Comparison of ENCODE assay signal across 8 cellular contexts in genomic region chr3:27590437-27591320, GRCh38.
DNase-seq lines count a peak whose midpoint lies in the region; ATAC-seq and TF ChIP-seq lines count a peak whose summit lies in the region.

No MANE protein-coding gene starts in this region.

- ATAC-seq in activated CD4-positive, alpha-beta T cell treated with anti-CD3 and anti-CD28 coated beads for 36 hours, result peak; percentile 79
- ATAC-seq in activated CD8-positive, alpha-beta T cell treated with anti-CD3 and anti-CD28 coated beads for 36 hours, result peak; percentile 74
- ATAC-seq in Right ventricle myocardium superior (ENCODE audit: poor library complexity) (peak; percentile 85), HG02938 (IDR thresholded peaks at IDR 0.05; ENCODE audit: unreplicated experiment) (no peak)
- ATAC-seq in stimulated activated memory B cell treated with anti-CD40 and anti-IgM and Interleukin-4, amounts not matched to agents 10 μg/mL and 1 μg/mL and 100 μg/mL, for 72 hours, result peak; percentile 74

- peaks cover 3% of the 10 kb centered on the region for H3K9me3 Mint-ChIP-seq in activated CD4-positive, alpha-beta T cell treated with anti-CD3 and anti-CD28 coated beads for 36 hours (ENCODE audit: low read depth)
- H3K9me3 Mint-ChIP-seq in activated CD8-positive, alpha-beta T cell treated with anti-CD3 and anti-CD28 coated beads for 36 hours, result no peaks in the 10 kb centered on the region
- H3K9me3 Mint-ChIP-seq in stimulated activated memory B cell treated with anti-CD40 and anti-IgM and Interleukin-4, amounts not matched to agents 10 μg/mL and 1 μg/mL and 100 μg/mL, for 72 hours, result no peaks in the 10 kb centered on the region

- peaks cover 26% of the 10 kb centered on the region for H3K4me1 Mint-ChIP-seq in activated CD4-positive, alpha-beta T cell treated with anti-CD3 and anti-CD28 coated beads for 36 hours
- peaks cover 25% of the 10 kb centered on the region for H3K4me1 Mint-ChIP-seq in activated CD8-positive, alpha-beta T cell treated with anti-CD3 and anti-CD28 coated beads for 36 hours (ENCODE audit: low read depth)
- H3K4me1 Mint-ChIP-seq in stimulated activated memory B cell treated with anti-CD40 and anti-IgM and Interleukin-4, amounts not matched to agents 10 μg/mL and 1 μg/mL and 100 μg/mL, for 72 hours, result peaks cover 36% of the 10 kb centered on the region

- TF ChIP-seq CTCF in activated CD8-positive, alpha-beta T cell treated with anti-CD3 and anti-CD28 coated beads for 36 hours (IDR thresholded peaks at IDR 0.05), result no peak

- DNase-seq in activated CD4-positive, alpha-beta T cell treated with anti-CD3 and anti-CD28 coated beads for 36 hours, result peak; percentile 22
- no peak for DNase-seq in activated CD4-positive, alpha-beta T cell treated with anti-CD3 and anti-CD28 coated beads, Interleukin-2, amount 50 U/mL, for 1 hour
- DNase-seq in activated CD8-positive, alpha-beta T cell treated with anti-CD3 and anti-CD28 coated beads for 36 hours, result peak; percentile 10
- DNase-seq in Right ventricle myocardium superior, result no peak
- no peak for DNase-seq in SHP77 (lab: John Stamatoyannopoulos, UW)
- DNase-seq in NCI-H2081 (lab: John Stamatoyannopoulos, UW), result no peak

- CTCF ChIA-PET in activated CD4-positive, alpha-beta T cell treated with anti-CD3 and anti-CD28 coated beads for 36 hours (lab: Charles Lee), result interaction anchor here (0.6 to 2.1 kb wide), 5 partner anchors 38 to 122 kb away, joined by 3 to 5 read pairs (median 3); no protein-coding TSS in a partner anchor
- CTCF ChIA-PET in activated CD8-positive, alpha-beta T cell treated with anti-CD3 and anti-CD28 coated beads for 36 hours (lab: Charles Lee), result interaction anchor here (0.9 to 1.2 kb wide), 6 partner anchors 12 to 91 kb away, joined by 3 to 4 read pairs (median 3); no protein-coding TSS in a partner anchor

- peak overlapping the region; percentile 81 for H3K27ac Mint-ChIP-seq in activated CD4-positive, alpha-beta T cell treated with anti-CD3 and anti-CD28 coated beads for 36 hours
- H3K27ac Mint-ChIP-seq in activated CD8-positive, alpha-beta T cell treated with anti-CD3 and anti-CD28 coated beads for 36 hours, result peak overlapping the region; percentile 72
- peak overlapping the region; percentile 78 for H3K27ac Mint-ChIP-seq in stimulated activated memory B cell treated with anti-CD40 and anti-IgM and Interleukin-4, amounts not matched to agents 10 μg/mL and 1 μg/mL and 100 μg/mL, for 72 hours

- POLR2A ChIA-PET in activated CD4-positive, alpha-beta T cell treated with anti-CD3 and anti-CD28 coated beads for 36 hours (lab: Charles Lee), result no interaction called here
- POLR2A ChIA-PET in activated CD8-positive, alpha-beta T cell treated with anti-CD3 and anti-CD28 coated beads for 36 hours (lab: Charles Lee), result interaction anchor here (0.5 to 1.4 kb wide), 2 partner anchors 23 to 42 kb away, joined by 3 read pairs; no protein-coding TSS in a partner anchor

- H3K27me3 Mint-ChIP-seq in activated CD4-positive, alpha-beta T cell treated with anti-CD3 and anti-CD28 coated beads for 36 hours, result no peaks in the 10 kb centered on the region
- no peaks in the 10 kb centered on the region for H3K27me3 Mint-ChIP-seq in activated CD8-positive, alpha-beta T cell treated with anti-CD3 and anti-CD28 coated beads for 36 hours
- no peaks in the 10 kb centered on the region for H3K27me3 Mint-ChIP-seq in stimulated activated memory B cell treated with anti-CD40 and anti-IgM and Interleukin-4, amounts not matched to agents 10 μg/mL and 1 μg/mL and 100 μg/mL, for 72 hours

- intact Hi-C loops in activated CD4-positive, alpha-beta T cell treated with anti-CD3 and anti-CD28 coated beads for 36 hours (cut with DNase I, micrococcal nuclease), result loop anchor here (1.0 to 10.0 kb wide), 6 partner anchors 40 to 754 kb away; partner anchors contain the start of genes AZI2 (in 1 of the 2), SLC4A7 (in 1 of the 2) and ZCWPW2 (in 1 of the 2)
- intact Hi-C loops in activated CD8-positive, alpha-beta T cell treated with anti-CD3 and anti-CD28 coated beads for 36 hours (cut with micrococcal nuclease), result no loop called here
- intact Hi-C loops in Right ventricle myocardium superior (cut with DNase I), result no loop called here

- H3K4me3 Mint-ChIP-seq in activated CD4-positive, alpha-beta T cell treated with anti-CD3 and anti-CD28 coated beads for 36 hours, result peak overlapping the region; percentile 41
- no peak overlapping the region for H3K4me3 Mint-ChIP-seq in activated CD8-positive, alpha-beta T cell treated with anti-CD3 and anti-CD28 coated beads for 36 hours
- H3K4me3 Mint-ChIP-seq in stimulated activated memory B cell treated with anti-CD40 and anti-IgM and Interleukin-4, amounts not matched to agents 10 μg/mL and 1 μg/mL and 100 μg/mL, for 72 hours, result no peak overlapping the region

- no peaks in the 10 kb centered on the region for H3K36me3 Mint-ChIP-seq in activated CD4-positive, alpha-beta T cell treated with anti-CD3 and anti-CD28 coated beads for 36 hours (ENCODE audit: low read depth)
- no peaks in the 10 kb centered on the region for H3K36me3 Mint-ChIP-seq in activated CD8-positive, alpha-beta T cell treated with anti-CD3 and anti-CD28 coated beads for 36 hours (ENCODE audit: low read depth)
- no peaks in the 10 kb centered on the region for H3K36me3 Mint-ChIP-seq in stimulated activated memory B cell treated with anti-CD40 and anti-IgM and Interleukin-4, amounts not matched to agents 10 μg/mL and 1 μg/mL and 100 μg/mL, for 72 hours

Comparison
In these comparisons a context has a peak if more than half of its experiments do, and no peak if none do; other contexts are left out.
1. DNase-seq: peak in activated CD4-positive, alpha-beta T cell treated with anti-CD3 and anti-CD28 coated beads for 36 hours (single experiment) and activated CD8-positive, alpha-beta T cell treated with anti-CD3 and anti-CD28 coated beads for 36 hours (single experiment); none in activated CD4-positive, alpha-beta T cell treated with anti-CD3 and anti-CD28 coated beads, Interleukin-2, amount 50 U/mL, for 1 hour (single experiment), Right ventricle myocardium superior (single experiment), SHP77 (0 of 2) and NCI-H2081 (0 of 2).
2. intact Hi-C loops: an anchor here in activated CD4-positive, alpha-beta T cell treated with anti-CD3 and anti-CD28 coated beads for 36 hours (1.0 to 10.0 kb wide); none called in activated CD8-positive, alpha-beta T cell treated with anti-CD3 and anti-CD28 coated beads for 36 hours and Right ventricle myocardium superior.
3. Peak in every context shown above with its lines, with median percentiles within 50 percentile points of each other: H3K27ac Mint-ChIP-seq.